Comparison of ENCODE assay signal across 20 cellular contexts in genomic region chr9:6811436-6811835, GRCh38.
"Had no signal": no experiment of that assay in that cellular context is flagged by ENCODE, and none has a peak within 500 bp of the region (broad histone marks: within the 10 kb centered on the region; RNA-seq: fewer than 3 reads in every experiment).

No MANE protein-coding gene starts in this region.

- DNase-seq: activated CD4-positive, alpha-beta T cell treated with anti-CD3 and anti-CD28 coated beads for 1 hour; activated CD4-positive, alpha-beta T cell treated with anti-CD3 and anti-CD28 coated beads, Interleukin-2, amount 50 U/mL, for 48 hours; activated CD8-positive, alpha-beta memory T cell treated with anti-CD3 and anti-CD28 coated beads, Interleukin-2, amount 10 ng/mL, durations not matched to agents 7 days and 5 days; activated naive CD4-positive, alpha-beta T cell treated with anti-CD3 and anti-CD28 coated beads, Interleukin-2, amount 10 ng/mL, durations not matched to agents 7 days and 5 days; activated T-cell treated with anti-CD3 and anti-CD28 coated beads, Interleukin-2, amount 50 U/mL, for 24 hours; esophagus squamous epithelium; foreskin fibroblast; glutamatergic neuron; left cardiac atrium; midbrain; right lobe of liver; stimulated activated naive CD8-positive, alpha-beta T cell treated with anti-CD3 and anti-CD28 coated beads, Interleukin-15, amount 100 ng/mL, for 72 hours; T1000; testis; upper lobe of left lung had no signal

- H3K4me1 ChIP-seq: esophagus squamous epithelium, prostate gland, right lobe of liver, testis, upper lobe of left lung had no signal

- H3K36me3 ChIP-seq: prostate gland had no signal

- H3K9me3 ChIP-seq: esophagus squamous epithelium, prostate gland, right lobe of liver, testis, upper lobe of left lung had no signal

- H3K4me3 ChIP-seq: esophagus squamous epithelium, lung, prostate gland, right lobe of liver, testis, upper lobe of left lung had no signal

- H3K27ac ChIP-seq: esophagus squamous epithelium, prostate gland, right lobe of liver, testis, upper lobe of left lung had no signal

- ATAC-seq: activated CD8-positive, alpha-beta memory T cell treated with anti-CD3 and anti-CD28 coated beads, Interleukin-2, amount 10 ng/mL, durations not matched to agents 7 days and 5 days; left cardiac atrium; right lobe of liver; stimulated activated naive CD8-positive, alpha-beta T cell treated with anti-CD3 and anti-CD28 coated beads, Interleukin-15, amount 100 ng/mL, for 72 hours had no signal

- FAIRE-seq: astrocyte, bronchial epithelial cell, endometrium had no signal

- H3K27me3 ChIP-seq: esophagus squamous epithelium, right lobe of liver, testis, upper lobe of left lung had no signal
